Comparison of ENCODE assay signal across 1 cellular context in genomic region chr17:59527931-59528330, GRCh38.
TF ChIP-seq lines count a peak whose summit lies in the region.

No MANE protein-coding gene starts in this region.

TF ChIP-seq in K562, 482 proteins besides CTCF, POLR2A, EP300 and RAD21:
- TF ChIP-seq SMAD1 (IDR thresholded peaks at IDR 0.05; ENCODE audit: low read depth, low read length, partially characterized antibody) (no peak), KDM5B (IDR thresholded peaks at IDR 0.05; ENCODE audit: insufficient replicate concordance, low read depth, low read length) (peak; percentile 10), SUPT5H (IDR thresholded peaks at IDR 0.05) (0 out of 2 replicates have a peak, but pooled peaks have one; percentile 18)
